Comparison of ENCODE assay signal across 13 cellular contexts in genomic region chr2:98489971-98490962, GRCh38. TPM values are rescaled to one million over a fixed set of nuclear protein-coding genes. Genes with fewer than 3 reads are reported as not detected.
A peak's percentile ranks its signal among the peaks of the same experiment; 100 is the strongest.
DNase-seq lines count a peak whose midpoint lies in the region; ATAC-seq and TF ChIP-seq lines count a peak whose summit lies in the region.
"Had no signal": no experiment of that assay in that cellular context is flagged by ENCODE, and none has a peak within 500 bp of the region (broad histone marks: within the 10 kb centered on the region; RNA-seq: fewer than 3 reads in every experiment).

No MANE protein-coding gene starts in this region.

- peak overlapping the region; percentile 64 for H3K27ac Mint-ChIP-seq in activated T-cell treated with anti-CD3 and anti-CD28 coated beads, Interleukin-2, amount 50 U/mL, for 24 hours
- H3K27ac Mint-ChIP-seq in activated T-cell treated with anti-CD3 and anti-CD28 coated beads, Interleukin-2, amount 50 U/mL, for 72 hours, result no peak overlapping the region
- H3K27ac Mint-ChIP-seq in immature natural killer cell (peak overlapping the region; percentile 35 to 90 (median 78)), type B pancreatic cell (peak overlapping the region; percentile 30)
- H3K27ac Mint-ChIP-seq: WTC11 had no signal

- no peaks in the 10 kb centered on the region for H4K20me1 ChIP-seq in PC-9 (ENCODE audit: insufficient read depth)

- H3K4me1 ChIP-seq in PC-9 (replicated peaks; ENCODE audit: insufficient read depth), result peaks cover 16% of the 10 kb centered on the region

- H3K9me3 Mint-ChIP-seq in activated T-cell treated with anti-CD3 and anti-CD28 coated beads, Interleukin-2, amount 50 U/mL, for 24 hours, result peaks cover 7% of the 10 kb centered on the region
- H3K9me3 Mint-ChIP-seq in activated T-cell treated with anti-CD3 and anti-CD28 coated beads, Interleukin-2, amount 50 U/mL, for 72 hours, result peaks cover 0 to 3% of the 10 kb centered on the region in 2 donors
- H3K9me3 Mint-ChIP-seq in immature natural killer cell (no peaks in the 10 kb centered on the region), type B pancreatic cell (peaks cover 9% of the 10 kb centered on the region)

- intact Hi-C loops in PC-9 (cut with micrococcal nuclease; ENCODE audit: unreplicated experiment), result no loop called here

- 0 out of 2 replicates have a peak overlapping the region, but pooled peaks have one; percentile 9 for H3K27ac ChIP-seq in PC-9
- H3K27ac ChIP-seq: adrenal gland had no signal

- no peaks in the 10 kb centered on the region for H3F3A ChIP-seq in PC-9 (ENCODE audit: insufficient read depth, low read depth)

- no TSS peak for BruUV-seq in PC-9 (replicated peaks; lab: Mats Ljungman, UMichigan)

- H3K36me3 Mint-ChIP-seq in activated T-cell treated with anti-CD3 and anti-CD28 coated beads, Interleukin-2, amount 50 U/mL, for 24 hours (ENCODE audit: low read depth), result peaks cover 39% of the 10 kb centered on the region
- H3K36me3 Mint-ChIP-seq in activated T-cell treated with anti-CD3 and anti-CD28 coated beads, Interleukin-2, amount 50 U/mL, for 72 hours (ENCODE audit: insufficient read depth in 2 of 2), result peaks cover 0 to 15% of the 10 kb centered on the region in 2 donors
- H3K36me3 Mint-ChIP-seq in immature natural killer cell (peaks cover 0 to 5% (median 3%) of the 10 kb centered on the region in 3 donors), type B pancreatic cell (peaks cover 4% of the 10 kb centered on the region)

- H3K27me3 ChIP-seq in PC-9 (ENCODE audit: insufficient read depth, low read depth), result no peaks in the 10 kb centered on the region
- H3K27me3 ChIP-seq: adrenal gland had no signal

- H3K36me3 ChIP-seq in PC-9 (ENCODE audit: low read depth), result no peaks in the 10 kb centered on the region
- H3K36me3 ChIP-seq: adrenal gland had no signal

- no peak for ATAC-seq in activated T-cell treated with anti-CD3 and anti-CD28 coated beads, Interleukin-2, amount 50 U/mL, for 72 hours (replicated peaks in 1 of 2)
- ATAC-seq in HG02884 (IDR thresholded peaks at IDR 0.05; ENCODE audit: unreplicated experiment), result no peak
- ATAC-seq: stimulated activated naive CD8-positive, alpha-beta T cell treated with anti-CD3 and anti-CD28 coated beads, Interleukin-15, Interleukin-2, amounts not matched to agents 100 U/mL and 50 U/mL, for 24 hours; WTC11 had no signal

- peaks cover 73% of the 10 kb centered on the region for H3K4me1 Mint-ChIP-seq in activated T-cell treated with anti-CD3 and anti-CD28 coated beads, Interleukin-2, amount 50 U/mL, for 24 hours (ENCODE audit: low read depth)
- H3K4me1 Mint-ChIP-seq in activated T-cell treated with anti-CD3 and anti-CD28 coated beads, Interleukin-2, amount 50 U/mL, for 72 hours (ENCODE audit: low read depth), result peaks cover 68% of the 10 kb centered on the region
- H3K4me1 Mint-ChIP-seq in immature natural killer cell (peaks cover 98 to 100% of the 10 kb centered on the region in 2 donors), type B pancreatic cell (ENCODE audit: unreplicated experiment) (peaks cover 13% of the 10 kb centered on the region)

- no peaks in the 10 kb centered on the region for H3K9me2 ChIP-seq in PC-9 (ENCODE audit: insufficient read depth)

- H3K79me2 ChIP-seq in PC-9 (ENCODE audit: low read depth), result peaks cover 40% of the 10 kb centered on the region

- CTCF ChIA-PET in PC-9 (lab: Charles Lee), result no interaction called here

- no peak overlapping the region for H3K4me3 ChIP-seq in PC-9
- H3K4me3 ChIP-seq: adrenal gland had no signal

- H3K4me3 Mint-ChIP-seq in activated T-cell treated with anti-CD3 and anti-CD28 coated beads, Interleukin-2, amount 50 U/mL, for 24 hours, result no peak overlapping the region
- no peak overlapping the region for H3K4me3 Mint-ChIP-seq in activated T-cell treated with anti-CD3 and anti-CD28 coated beads, Interleukin-2, amount 50 U/mL, for 72 hours
- H3K4me3 Mint-ChIP-seq in immature natural killer cell (peak overlapping the region in 4 of 5 donors; percentile 41 to 52 (median 48)), type B pancreatic cell (no peak overlapping the region)
- H3K4me3 Mint-ChIP-seq: WTC11 had no signal

- no peaks in the 10 kb centered on the region for H3K9me3 ChIP-seq in PC-9 (ENCODE audit: insufficient read depth, low read depth)
- H3K9me3 ChIP-seq: adrenal gland had no signal

- H2AFZ ChIP-seq in PC-9, result no peak overlapping the region

- TF ChIP-seq CTCF in PC-9 (conservative IDR thresholded peaks at IDR 0.05) (no peak), type B pancreatic cell (conservative IDR thresholded peaks at IDR 0.05) (no peak), GM20000 (IDR thresholded peaks at IDR 0.05; ENCODE audit: extremely low read depth, missing control alignments) (no peak)

- no peaks in the 10 kb centered on the region for H3K27me3 Mint-ChIP-seq in activated T-cell treated with anti-CD3 and anti-CD28 coated beads, Interleukin-2, amount 50 U/mL, for 24 hours
- no peaks in the 10 kb centered on the region for H3K27me3 Mint-ChIP-seq in activated T-cell treated with anti-CD3 and anti-CD28 coated beads, Interleukin-2, amount 50 U/mL, for 72 hours (ENCODE audit: low read depth)
- no peaks in the 10 kb centered on the region for H3K27me3 Mint-ChIP-seq in immature natural killer cell (ENCODE audit: low read depth in 3 of 3)
- no peaks in the 10 kb centered on the region for H3K27me3 Mint-ChIP-seq in type B pancreatic cell

- H3K4me2 ChIP-seq in PC-9, result no peak overlapping the region

- POLR2A ChIA-PET in PC-9 (lab: Charles Lee; ENCODE audit: unreplicated experiment), result no interaction called here

- peak; percentile 25 for DNase-seq in activated T-cell treated with anti-CD3 and anti-CD28 coated beads, Interleukin-2, amount 50 U/mL, for 24 hours
- DNase-seq in activated T-cell treated with anti-CD3 and anti-CD28 coated beads, Interleukin-2, amount 50 U/mL, for 72 hours, result no peak
- DNase-seq in PC-9 (no peak), immature natural killer cell (no peak), type B pancreatic cell (ENCODE audit: extremely low spot score, unreplicated experiment) (no peak), NCI-H1436 treated with DMSO at 0.1 percent for 48 hours (lab: John Stamatoyannopoulos, UW) (no peak), GM20000 (ENCODE audit: low spot score) (no peak)
- DNase-seq: adrenal gland; NCI-H226; SHP77; stimulated activated naive CD8-positive, alpha-beta T cell treated with anti-CD3 and anti-CD28 coated beads, Interleukin-15, Interleukin-2, amounts not matched to agents 100 U/mL and 50 U/mL, for 24 hours had no signal

RNA-seq across cellular contexts. Expression of gene INPP4A, which starts 45.6 kb away (rescaled TPM):
- total RNA-seq in activated T-cell treated with anti-CD3 and anti-CD28 coated beads, Interleukin-2, amount 50 U/mL, for 72 hours, result 10 to 100 TPM; 51.6 to 55.1 TPM
- 50.5 and 52.9 TPM in 2 replicates for total RNA-seq in PC-9 (2021)
- polyA plus RNA-seq in immature natural killer cell, result 100 to 1,000 TPM in 1 of 3 donors, 10 to 100 TPM in 2; 34.1 to 101 (median 35.0) TPM
- total RNA-seq in type B pancreatic cell (ENCODE audit: low replicate concordance), result 29.5 and 37.6 TPM in 2 replicates

Comparison
In these comparisons a context has a peak if more than half of its experiments do, and no peak if none do; other contexts are left out.
1. H3K4me3 Mint-ChIP-seq: peak in immature natural killer cell (4 of 5); none in activated T-cell treated with anti-CD3 and anti-CD28 coated beads, Interleukin-2, amount 50 U/mL, for 24 hours (single experiment), activated T-cell treated with anti-CD3 and anti-CD28 coated beads, Interleukin-2, amount 50 U/mL, for 72 hours (0 of 2) and type B pancreatic cell (single experiment).